In genomic region chr16:70380205-70380918, GRCh38 we compare ENCODE assay signal across 8 cellular contexts. TPM values are rescaled to one million over a fixed set of nuclear protein-coding genes. Genes with fewer than 3 reads are reported as not detected.
DNase-seq lines count a peak whose midpoint lies in the region; ATAC-seq and TF ChIP-seq lines count a peak whose summit lies in the region.

No MANE protein-coding gene starts in this region.

- H3K27me3 Mint-ChIP-seq in activated B cell treated with CpG ODN at 0.5 μM for 24 hours = no peaks in the 10 kb centered on the region

- DNase-seq in DMS114 treated with DMSO at 0.1 percent for 48 hours (lab: John Stamatoyannopoulos, UW; ENCODE audit: unreplicated experiment) = peak; percentile 28
- DNase-seq in LoVo (ENCODE audit: low spot score) = peak; percentile 50
- no peak for DNase-seq in activated B cell treated with CpG ODN at 0.5 μM for 24 hours
- peak; percentile 56 for DNase-seq in central memory CD4-positive, alpha-beta T cell
- DNase-seq in left lobe of liver (ENCODE audit: low spot score) = peak; percentile 54
- peak; percentile 70 to 74 for DNase-seq in stimulated activated CD4-positive, alpha-beta T cell treated with anti-CD3 and anti-CD28 coated beads, Interleukin-2, amount 100 ng/mL, for 48 hours
- DNase-seq in NCI-H1694 (lab: John Stamatoyannopoulos, UW) = no peak

- peaks cover 28% of the 10 kb centered on the region for H3K36me3 Mint-ChIP-seq in activated B cell treated with CpG ODN at 0.5 μM for 24 hours (ENCODE audit: low read depth)

- POLR2A ChIA-PET in activated B cell treated with CpG ODN at 0.5 μM for 24 hours (lab: Charles Lee) = interaction anchor here (0.9 to 4.2 kb wide), 32 partner anchors 8 to 1429 kb away, joined by 3 to 85 read pairs (median 5); partner anchors contain the start of genes AARS1, COG4, DDX19A and DDX19B

- intact Hi-C loops in activated B cell treated with CpG ODN at 0.5 μM for 24 hours (cut with micrococcal nuclease) = loop anchor here (2.0 to 5.0 kb wide), 3 partner anchors 34 to 272 kb away; partner anchors contain the start of gene DDX19A

- H3K4me1 Mint-ChIP-seq in activated B cell treated with CpG ODN at 0.5 μM for 24 hours = peaks cover 19% of the 10 kb centered on the region

- CTCF ChIA-PET in activated B cell treated with CpG ODN at 0.5 μM for 24 hours (lab: Charles Lee) = interaction anchor here (0.8 to 2.0 kb wide), 11 partner anchors 23 to 141 kb away, joined by 3 to 10 read pairs (median 4); partner anchors contain the start of genes DDX19A, FCSK and ST3GAL2

- no peak for TF ChIP-seq CTCF in activated B cell treated with CpG ODN at 0.5 μM for 24 hours (IDR thresholded peaks at IDR 0.05)

- H3K27ac Mint-ChIP-seq in activated B cell treated with CpG ODN at 0.5 μM for 24 hours = peak overlapping the region; percentile 82

- peak; percentile 28 for ATAC-seq in GM21717 (IDR thresholded peaks at IDR 0.05; ENCODE audit: unreplicated experiment)
- peak; percentile 11 for ATAC-seq in activated B cell treated with CpG ODN at 0.5 μM for 24 hours (ENCODE audit: low read depth)
- peak; percentile 49 for ATAC-seq in left lobe of liver

- H3K4me3 Mint-ChIP-seq in activated B cell treated with CpG ODN at 0.5 μM for 24 hours = peak overlapping the region; percentile 96

- no peaks in the 10 kb centered on the region for H3K9me3 Mint-ChIP-seq in activated B cell treated with CpG ODN at 0.5 μM for 24 hours

RNA-seq across cellular contexts. Expression of gene DDX19A, which starts 33.7 kb away (rescaled TPM):
- total RNA-seq in activated B cell treated with CpG ODN at 0.5 μM for 24 hours (38.2 and 45.4 TPM in 2 replicates), left lobe of liver (15.3 TPM)

RNA-seq across cellular contexts. Expression of gene ST3GAL2, which starts 58.5 kb away (rescaled TPM):
- total RNA-seq in activated B cell treated with CpG ODN at 0.5 μM for 24 hours (51.5 and 57.4 TPM in 2 replicates), left lobe of liver (14.7 TPM)

Comparison
In these comparisons a context has a peak if more than half of its experiments do, and no peak if none do; other contexts are left out.
1. DNase-seq: peak in DMS114 treated with DMSO at 0.1 percent for 48 hours (single experiment), LoVo (single experiment), central memory CD4-positive, alpha-beta T cell (single experiment), left lobe of liver (single experiment) and stimulated activated CD4-positive, alpha-beta T cell treated with anti-CD3 and anti-CD28 coated beads, Interleukin-2, amount 100 ng/mL, for 48 hours (2 of 2); none in activated B cell treated with CpG ODN at 0.5 μM for 24 hours (single experiment) and NCI-H1694 (single experiment).
2. Peak in every context shown above with its lines, with median percentiles within 50 percentile points of each other: ATAC-seq.